In genomic region chr16:81453091-81453728, GRCh38 we compare ENCODE assay signal across 20 cellular contexts. TPM values are rescaled to one million over a fixed set of nuclear protein-coding genes. Genes with fewer than 3 reads are reported as not detected.
DNase-seq lines count a peak whose midpoint lies in the region; ATAC-seq and TF ChIP-seq lines count a peak whose summit lies in the region.
"Had no signal": no experiment of that assay in that cellular context is flagged by ENCODE, and none has a peak within 500 bp of the region (broad histone marks: within the 10 kb centered on the region; RNA-seq: fewer than 3 reads in every experiment).

No MANE protein-coding gene starts in this region.

- peaks cover 96% of the 10 kb centered on the region for H3K4me1 Mint-ChIP-seq in CD14-positive monocyte
- peaks cover 82% of the 10 kb centered on the region for H3K4me1 Mint-ChIP-seq in GM23338
- peaks cover 88% of the 10 kb centered on the region for H3K4me1 Mint-ChIP-seq in brain
- peaks cover 53 to 88% (median 81%) of the 10 kb centered on the region in 4 donors for H3K4me1 Mint-ChIP-seq in naive thymus-derived CD8-positive, alpha-beta T cell
- H3K4me1 Mint-ChIP-seq in activated CD4-positive, alpha-beta memory T cell treated with anti-CD3 and anti-CD28 coated beads, Interleukin-2, amount 10 ng/mL, durations not matched to agents 7 days and 5 days = peaks cover 36% of the 10 kb centered on the region

- peaks cover 100% of the 10 kb centered on the region for H3K79me2 ChIP-seq in GM23338 (replicated peaks; ENCODE audit: insufficient read depth)

- DNase-seq in CD14-positive monocyte (ENCODE audit: low spot score) (no peak), GM23338 (ENCODE audit: low spot score) (no peak), putamen (ENCODE audit: low spot score) (no peak), COLO829 (ENCODE audit: low spot score) (no peak), nucleus accumbens (lab: John Stamatoyannopoulos, UW) (no peak)
- DNase-seq in naive thymus-derived CD8-positive, alpha-beta T cell = no peak
- DNase-seq in activated CD4-positive, alpha-beta memory T cell treated with anti-CD3 and anti-CD28 coated beads, Interleukin-2, amount 10 ng/mL, durations not matched to agents 7 days and 5 days = no peak
- DNase-seq: activated CD8-positive, alpha-beta T cell treated with anti-CD3 and anti-CD28 coated beads for 36 hours; adrenal gland; AML-193; caudate nucleus; effector CD8-positive, alpha-beta T cell; lower lobe of right lung; NCI-H1694; NK-92 treated with Interleukin-12 subunit alpha and Interleukin-12 subunit beta, amount 100 ng/mL, for 24 hours; posterior cingulate gyrus; stimulated activated CD4-positive, alpha-beta T cell treated with anti-CD3 and anti-CD28 coated beads, Interleukin-4, amount 100 ng/mL, for 24 hours had no signal

- H3K27ac Mint-ChIP-seq in CD14-positive monocyte = peak overlapping the region; percentile 2 to 97 (median 68)
- peak overlapping the region; percentile 43; the same call in 1 of the 2 replicates for H3K27ac Mint-ChIP-seq in GM23338
- H3K27ac Mint-ChIP-seq in brain = peak overlapping the region in 4 of 5 experiments; percentile 34 to 99 (median 45)
- peak overlapping the region in 7 of 10 donors; percentile 36 to 98 (median 57) for H3K27ac Mint-ChIP-seq in naive thymus-derived CD8-positive, alpha-beta T cell
- no peak overlapping the region for H3K27ac Mint-ChIP-seq in activated CD4-positive, alpha-beta memory T cell treated with anti-CD3 and anti-CD28 coated beads, Interleukin-2, amount 10 ng/mL, durations not matched to agents 7 days and 5 days

- CTCF ChIA-PET in activated CD4-positive, alpha-beta memory T cell treated with anti-CD3 and anti-CD28 coated beads, Interleukin-2, amount 10 ng/mL, durations not matched to agents 7 days and 5 days (lab: Charles Lee) = interaction anchor here (1.9 kb wide), 1 partner anchor 17 kb away, joined by 7 read pairs; no protein-coding TSS in a partner anchor

- no peaks in the 10 kb centered on the region for H3K36me3 ChIP-seq in GM23338 (ENCODE audit: insufficient read depth)
- H3K36me3 ChIP-seq: adrenal gland had no signal

- TF ChIP-seq CTCF in CD14-positive monocyte (IDR thresholded peaks at IDR 0.05) (no peak), GM23338 (conservative IDR thresholded peaks at IDR 0.05; ENCODE audit: low read depth in 2 of 2) (no peak), brain (conservative IDR thresholded peaks at IDR 0.05) (no peak)

- 0 out of 2 replicates have a peak, but pooled peaks cover 4% of the 10 kb centered on the region for H3F3A ChIP-seq in GM23338 (replicated peaks; ENCODE audit: low read depth)

- POLR2A ChIA-PET in naive thymus-derived CD8-positive, alpha-beta T cell (lab: Charles Lee) = interaction anchor here (0.7 to 3.0 kb wide), 3 partner anchors 9 to 16 kb away, joined by 3 to 13 read pairs (median 6); no protein-coding TSS in a partner anchor
- POLR2A ChIA-PET in activated CD4-positive, alpha-beta memory T cell treated with anti-CD3 and anti-CD28 coated beads, Interleukin-2, amount 10 ng/mL, durations not matched to agents 7 days and 5 days (lab: Charles Lee) = interaction anchor here (3.3 kb wide), 1 partner anchor 17 kb away, joined by 12 read pairs; no protein-coding TSS in a partner anchor

- H3K36me3 Mint-ChIP-seq in CD14-positive monocyte = peaks cover 50 to 64% of the 10 kb centered on the region in 2 donors
- H3K36me3 Mint-ChIP-seq in GM23338 (ENCODE audit: low read depth) = peaks cover 15% of the 10 kb centered on the region
- peaks cover 60% of the 10 kb centered on the region for H3K36me3 Mint-ChIP-seq in brain
- H3K36me3 Mint-ChIP-seq in naive thymus-derived CD8-positive, alpha-beta T cell = peaks cover 0 to 23% (median 4%) of the 10 kb centered on the region in 3 donors
- H3K36me3 Mint-ChIP-seq in activated CD4-positive, alpha-beta memory T cell treated with anti-CD3 and anti-CD28 coated beads, Interleukin-2, amount 10 ng/mL, durations not matched to agents 7 days and 5 days (ENCODE audit: low read depth) = peaks cover 30% of the 10 kb centered on the region

- H2AFZ ChIP-seq in GM23338 = no peak overlapping the region

- H3K27me3 Mint-ChIP-seq in CD14-positive monocyte (ENCODE audit: low read depth in 3 of 3) (peaks cover 0 to 4% (median 0%) of the 10 kb centered on the region in 3 donors), GM23338 (ENCODE audit: insufficient read depth, low read depth, poor library complexity) (peaks cover 14% of the 10 kb centered on the region), brain (no peaks in the 10 kb centered on the region)
- no peaks in the 10 kb centered on the region for H3K27me3 Mint-ChIP-seq in naive thymus-derived CD8-positive, alpha-beta T cell
- H3K27me3 Mint-ChIP-seq in activated CD4-positive, alpha-beta memory T cell treated with anti-CD3 and anti-CD28 coated beads, Interleukin-2, amount 10 ng/mL, durations not matched to agents 7 days and 5 days = no peaks in the 10 kb centered on the region
- H3K27me3 Mint-ChIP-seq: activated CD8-positive, alpha-beta T cell treated with anti-CD3 and anti-CD28 coated beads for 36 hours had no signal

- H4K20me1 ChIP-seq in GM23338 (replicated peaks; ENCODE audit: insufficient read depth) = peaks cover 55% of the 10 kb centered on the region

- H3K9me2 ChIP-seq in GM23338 (ENCODE audit: insufficient read depth) = no peaks in the 10 kb centered on the region

- H3K4me2 ChIP-seq in GM23338 = no peak overlapping the region
- H3K4me2 ChIP-seq: smooth muscle cell had no signal

- no peaks in the 10 kb centered on the region for H3K9me3 Mint-ChIP-seq in CD14-positive monocyte
- no peaks in the 10 kb centered on the region for H3K9me3 Mint-ChIP-seq in GM23338
- no peaks in the 10 kb centered on the region for H3K9me3 Mint-ChIP-seq in brain
- peaks cover 0 to 2% (median 0%) of the 10 kb centered on the region in 9 donors for H3K9me3 Mint-ChIP-seq in naive thymus-derived CD8-positive, alpha-beta T cell
- peaks cover 2% of the 10 kb centered on the region for H3K9me3 Mint-ChIP-seq in activated CD4-positive, alpha-beta memory T cell treated with anti-CD3 and anti-CD28 coated beads, Interleukin-2, amount 10 ng/mL, durations not matched to agents 7 days and 5 days

- no peak overlapping the region; the same call in 1 of the 2 replicates for H3K27ac ChIP-seq in GM23338 (ENCODE audit: low read depth)
- H3K27ac ChIP-seq: lower lobe of right lung, suprapubic skin had no signal

- ATAC-seq in GM23338 = no peak
- no peak for ATAC-seq in naive thymus-derived CD8-positive, alpha-beta T cell
- ATAC-seq: activated CD8-positive, alpha-beta T cell treated with anti-CD3 and anti-CD28 coated beads for 36 hours; lower lobe of right lung had no signal

- no peak overlapping the region for H3K4me3 Mint-ChIP-seq in CD14-positive monocyte
- no peak overlapping the region for H3K4me3 Mint-ChIP-seq in GM23338
- H3K4me3 Mint-ChIP-seq in brain = peak overlapping the region in 2 of 5 experiments; percentile 15 to 36
- peak overlapping the region in 1 of 10 donors; percentile 66 for H3K4me3 Mint-ChIP-seq in naive thymus-derived CD8-positive, alpha-beta T cell
- H3K4me3 Mint-ChIP-seq in activated CD4-positive, alpha-beta memory T cell treated with anti-CD3 and anti-CD28 coated beads, Interleukin-2, amount 10 ng/mL, durations not matched to agents 7 days and 5 days = no peak overlapping the region

- peaks cover 40% of the 10 kb centered on the region for H3K4me1 ChIP-seq in GM23338 (ENCODE audit: insufficient read depth)

- H3K27me3 ChIP-seq in GM23338 (ENCODE audit: insufficient read depth) = no peaks in the 10 kb centered on the region
- H3K27me3 ChIP-seq: adrenal gland, suprapubic skin had no signal

- intact Hi-C loops in CD14-positive monocyte (cut with micrococcal nuclease) = loop anchor here in 1 of 2 donors (5.0 kb wide), 1 partner anchor 41 kb away; no protein-coding TSS in a partner anchor

- H3K4me3 ChIP-seq in GM23338 = no peak overlapping the region
- H3K4me3 ChIP-seq: adrenal gland, lower lobe of right lung, smooth muscle cell, suprapubic skin had no signal

TF ChIP-seq in GM23338, 12 proteins besides CTCF, POLR2A, EP300 and RAD21 (continues in another document):
- TF ChIP-seq EZH2 (IDR thresholded peaks at IDR 0.05; ENCODE audit: low read depth, unreplicated experiment) = no peak
- TF ChIP-seq STAT1 (IDR thresholded peaks at IDR 0.05; ENCODE audit: unreplicated experiment) = no peak
- no peak for TF ChIP-seq NANOG (IDR thresholded peaks at IDR 0.05; ENCODE audit: borderline replicate concordance)

RNA-seq across cellular contexts. Expression of gene CMIP, which starts 8.6 kb away (rescaled TPM):
- under 1 TPM; 0.85 to 0.93 TPM for polyA plus RNA-seq in CD14-positive monocyte
- total RNA-seq in GM23338 (2014; rRNA removed; shearing (Covaris generic)) = 49.8 and 62.3 TPM in 2 replicates
- 9.5 and 10.5 TPM in 2 replicates for polyA plus RNA-seq in GM23338 (2016; fragmentation: Nextera tagmentation; extraction: Ambion mirVana)
- polyA plus RNA-seq in brain (ENCODE audit: insufficient read depth, low read depth, low replicate concordance) = 409 TPM
- 10 to 100 TPM; 38.8 to 41.5 TPM for total RNA-seq in naive thymus-derived CD8-positive, alpha-beta T cell
- 1 to 10 TPM in 1 of 3 donors, under 1 TPM in 2; 0.31 to 1.3 (median 0.65) TPM for polyA plus RNA-seq in naive thymus-derived CD8-positive, alpha-beta T cell
- 10 to 100 TPM; 57.1 to 58.3 TPM for total RNA-seq in activated CD4-positive, alpha-beta memory T cell treated with anti-CD3 and anti-CD28 coated beads, Interleukin-2, amount 10 ng/mL, durations not matched to agents 7 days and 5 days

Comparison
In these comparisons a context has a peak if more than half of its experiments do, and no peak if none do; other contexts are left out.
1. RNA of gene CMIP, which starts 8.6 kb away (polyA plus RNA-seq): 409 TPM in brain (single experiment); 9.5 to 10.5 TPM in GM23338, 0.85 to 0.93 TPM in CD14-positive monocyte and 0.31 to 1.3 TPM in naive thymus-derived CD8-positive, alpha-beta T cell; every median in the first group is over 10 times any median in the second.